23 cellular contexts compared by ENCODE assay signal in the genomic region with DNA sequence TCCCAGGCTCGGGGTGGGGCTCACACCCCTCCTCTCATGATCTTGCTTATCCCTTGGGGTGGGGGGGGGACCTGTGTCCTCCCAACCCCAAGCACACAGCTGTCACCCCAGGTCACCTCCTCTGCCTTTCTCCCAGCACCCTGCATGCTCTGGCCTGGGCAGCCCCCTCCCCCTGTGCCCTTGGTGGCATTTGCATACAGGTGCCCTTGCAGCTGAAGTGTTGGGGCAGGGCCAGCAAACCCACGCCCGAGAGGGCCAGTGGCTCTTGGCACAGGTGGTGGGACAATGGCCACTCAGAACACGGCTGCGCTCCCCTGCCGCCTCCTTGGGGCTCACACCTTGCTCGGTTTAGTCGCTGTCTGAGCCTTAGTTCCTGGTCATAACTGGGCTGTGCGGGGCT. TPM values are rescaled to one million over a fixed set of nuclear protein-coding genes. Genes with fewer than 3 reads are reported as not detected.
DNase-seq lines count a peak whose midpoint lies in the region; ATAC-seq and TF ChIP-seq lines count a peak whose summit lies in the region.
"Had no signal": no experiment of that assay in that cellular context is flagged by ENCODE, and none has a peak within 500 bp of the region (broad histone marks: within the 10 kb centered on the region; RNA-seq: fewer than 3 reads in every experiment).

No MANE protein-coding gene starts in this region.

- no peak overlapping the region for H3K27ac ChIP-seq in naive thymus-derived CD4-positive, alpha-beta T cell (ENCODE audit: low read depth, low read length)
- H3K27ac ChIP-seq in hepatocyte = no peak overlapping the region
- H3K27ac ChIP-seq: VCaP had no signal

- H3K4me2 ChIP-seq in hepatocyte = no peak overlapping the region

- H3K27me3 ChIP-seq in naive thymus-derived CD4-positive, alpha-beta T cell (ENCODE audit: control insufficient read depth in 2 of 2, insufficient read depth in 2 of 2, low read length in 2 of 2) = no peaks in the 10 kb centered on the region
- no peaks in the 10 kb centered on the region for H3K27me3 ChIP-seq in hepatocyte

- no peaks in the 10 kb centered on the region for H3K9me2 ChIP-seq in hepatocyte (replicated peaks; ENCODE audit: insufficient read depth)

- no peak overlapping the region for H3K4me3 Mint-ChIP-seq in naive thymus-derived CD4-positive, alpha-beta T cell
- H3K4me3 Mint-ChIP-seq in naive thymus-derived CD8-positive, alpha-beta T cell = no peak overlapping the region
- H3K4me3 Mint-ChIP-seq: T-cell had no signal

- peaks cover 0 to 6% (median 0%) of the 10 kb centered on the region in 5 donors for H3K27me3 Mint-ChIP-seq in naive thymus-derived CD4-positive, alpha-beta T cell
- H3K27me3 Mint-ChIP-seq in naive thymus-derived CD8-positive, alpha-beta T cell = peaks cover 0 to 7% (median 1%) of the 10 kb centered on the region in 5 donors

- intact Hi-C loops in mucosa of descending colon (cut with DNase I, micrococcal nuclease) = no loop called here
- intact Hi-C loops in naive thymus-derived CD4-positive, alpha-beta T cell (cut with micrococcal nuclease) = no loop called here

- H2AFZ ChIP-seq in hepatocyte = no peak overlapping the region

- H3K36me3 ChIP-seq in mucosa of descending colon (ENCODE audit: low read depth) = no peaks in the 10 kb centered on the region
- H3K36me3 ChIP-seq in naive thymus-derived CD4-positive, alpha-beta T cell (ENCODE audit: control insufficient read depth in 2 of 3, insufficient read depth in 3 of 3, low read length in 3 of 3) = no peaks in the 10 kb centered on the region
- no peaks in the 10 kb centered on the region for H3K36me3 ChIP-seq in hepatocyte (replicated peaks; ENCODE audit: insufficient read depth, low read depth)

- no peak for TF ChIP-seq CTCF in mucosa of descending colon (IDR thresholded peaks at IDR 0.05)
- TF ChIP-seq CTCF in hepatocyte (IDR thresholded peaks at IDR 0.05; ENCODE audit: poor library complexity) = no peak

- H3K9me3 Mint-ChIP-seq in naive thymus-derived CD4-positive, alpha-beta T cell = peaks cover 0 to 2% (median 0%) of the 10 kb centered on the region in 11 donors
- no peaks in the 10 kb centered on the region for H3K9me3 Mint-ChIP-seq in naive thymus-derived CD8-positive, alpha-beta T cell
- H3K9me3 Mint-ChIP-seq: activated naive CD4-positive, alpha-beta T cell treated with anti-CD3 and anti-CD28 coated beads, Interleukin-2, amount 50 U/mL, for 72 hours; T-cell had no signal

- no peaks in the 10 kb centered on the region for H3K36me3 Mint-ChIP-seq in naive thymus-derived CD4-positive, alpha-beta T cell
- no peaks in the 10 kb centered on the region for H3K36me3 Mint-ChIP-seq in naive thymus-derived CD8-positive, alpha-beta T cell
- H3K36me3 Mint-ChIP-seq: activated naive CD4-positive, alpha-beta T cell treated with anti-CD3 and anti-CD28 coated beads, Interleukin-2, amount 50 U/mL, for 72 hours; T-cell had no signal

- POLR2A ChIA-PET in naive thymus-derived CD4-positive, alpha-beta T cell (lab: Charles Lee) = no interaction called here
- POLR2A ChIA-PET in naive thymus-derived CD8-positive, alpha-beta T cell (lab: Charles Lee) = no interaction called here

- H3K4me1 Mint-ChIP-seq in naive thymus-derived CD4-positive, alpha-beta T cell = peaks cover 0 to 1% (median 0%) of the 10 kb centered on the region in 7 donors
- H3K4me1 Mint-ChIP-seq in naive thymus-derived CD8-positive, alpha-beta T cell = peaks cover 0 to 5% (median under 1%) of the 10 kb centered on the region in 4 donors
- H3K4me1 Mint-ChIP-seq: T-cell had no signal

- peak; percentile 12 for ATAC-seq in mucosa of descending colon
- no peak for ATAC-seq in naive thymus-derived CD4-positive, alpha-beta T cell
- no peak for ATAC-seq in naive thymus-derived CD8-positive, alpha-beta T cell
- ATAC-seq in HG02759 (IDR thresholded peaks at IDR 0.05; ENCODE audit: unreplicated experiment) = no peak
- ATAC-seq: activated naive CD4-positive, alpha-beta T cell treated with anti-CD3 and anti-CD28 coated beads, Interleukin-2, amount 50 U/mL, for 72 hours; left lobe of liver; sciatic nerve; T-cell had no signal

- H3K27ac Mint-ChIP-seq in naive thymus-derived CD4-positive, alpha-beta T cell = no peak overlapping the region
- H3K27ac Mint-ChIP-seq in naive thymus-derived CD8-positive, alpha-beta T cell = no peak overlapping the region
- H3K27ac Mint-ChIP-seq: activated naive CD4-positive, alpha-beta T cell treated with anti-CD3 and anti-CD28 coated beads, Interleukin-2, amount 50 U/mL, for 72 hours; T-cell had no signal

- H3K9me3 ChIP-seq in mucosa of descending colon = no peaks in the 10 kb centered on the region
- H3K9me3 ChIP-seq in naive thymus-derived CD4-positive, alpha-beta T cell (ENCODE audit: control insufficient read depth in 2 of 3, low read length in 3 of 3) = no peaks in the 10 kb centered on the region
- H3K9me3 ChIP-seq in hepatocyte (ENCODE audit: low read depth) = no peaks in the 10 kb centered on the region

- peak; percentile 95 for DNase-seq in DMS79 (lab: John Stamatoyannopoulos, UW)
- peak; percentile 94 for DNase-seq in NCI-H187 treated with DMSO at 0.1 percent for 48 hours (lab: John Stamatoyannopoulos, UW)
- peak; percentile 22 for DNase-seq in NCI-H69 (lab: John Stamatoyannopoulos, UW)
- no peak for DNase-seq in mucosa of descending colon
- no peak for DNase-seq in naive thymus-derived CD4-positive, alpha-beta T cell
- DNase-seq in hepatocyte (ENCODE audit: low spot score) = no peak
- no peak for DNase-seq in naive thymus-derived CD8-positive, alpha-beta T cell
- DNase-seq: activated CD4-positive, alpha-beta T cell treated with anti-CD3 and anti-CD28 coated beads, Interleukin-2, amount 50 U/mL, for 48 hours; activated T-cell treated with anti-CD3 and anti-CD28 coated beads, Interleukin-2, amount 50 U/mL, for 1 hour; cortex of kidney; IMR-90; NCI-H524 treated with DMSO at 0.1 percent for 48 hours; occipital lobe; stimulated activated CD4-positive, alpha-beta T cell treated with anti-CD3 and anti-CD28 coated beads, Interleukin-2, amount 100 ng/mL, for 48 hours; T-cell had no signal

- H3K4me3 ChIP-seq in mucosa of descending colon = no peak overlapping the region
- H3K4me3 ChIP-seq in naive thymus-derived CD4-positive, alpha-beta T cell (ENCODE audit: low read length) = no peak overlapping the region
- no peak overlapping the region for H3K4me3 ChIP-seq in hepatocyte

- no peaks in the 10 kb centered on the region for H3K79me2 ChIP-seq in hepatocyte

- 88% methylated on average over 9 of the region's 9 CpGs for WGBS in hepatocyte (ENCODE audit: low lambda C conversion rate, missing lambda C conversion rate)

- CTCF ChIA-PET in naive thymus-derived CD4-positive, alpha-beta T cell (lab: Charles Lee) = no interaction called here

- no peaks in the 10 kb centered on the region for H4K20me1 ChIP-seq in hepatocyte (ENCODE audit: insufficient read depth, poor library complexity, severe bottlenecking)

- H3K4me1 ChIP-seq in mucosa of descending colon (ENCODE audit: low read depth) (no peaks in the 10 kb centered on the region), hepatocyte (ENCODE audit: insufficient read depth) (no peaks in the 10 kb centered on the region)
- no peaks in the 10 kb centered on the region for H3K4me1 ChIP-seq in naive thymus-derived CD4-positive, alpha-beta T cell (ENCODE audit: control insufficient read depth in 2 of 2, insufficient read depth in 2 of 2, low read length in 2 of 2)

RNA-seq across cellular contexts. Expression of a gene that starts 11.3 kb away (rescaled TPM):
- under 1 TPM; 0.12 to 0.76 (median 0.14) TPM for total RNA-seq in mucosa of descending colon
- not detected for total RNA-seq in naive thymus-derived CD4-positive, alpha-beta T cell
- not detected for polyA plus RNA-seq in naive thymus-derived CD4-positive, alpha-beta T cell
- 0.03 and 0.08 TPM in 2 replicates for total RNA-seq in hepatocyte
- 0.05 and 0.06 TPM in 2 replicates for polyA plus RNA-seq in hepatocyte
- total RNA-seq in naive thymus-derived CD8-positive, alpha-beta T cell = not detected
- not detected for polyA plus RNA-seq in naive thymus-derived CD8-positive, alpha-beta T cell
- total RNA-seq: IMR-90, left lobe of liver, RPMI7951, sciatic nerve, subcutaneous adipose tissue had no signal
- polyA plus RNA-seq: IMR-90 had no signal

RNA-seq across cellular contexts. Expression of a gene that starts 45.5 kb away (rescaled TPM):
- total RNA-seq in mucosa of descending colon (not detected), hepatocyte (not detected in 2 replicates)
- total RNA-seq in naive thymus-derived CD4-positive, alpha-beta T cell = not detected
- not detected for polyA plus RNA-seq in naive thymus-derived CD4-positive, alpha-beta T cell
- polyA plus RNA-seq in hepatocyte = not detected in 2 replicates
- total RNA-seq in naive thymus-derived CD8-positive, alpha-beta T cell = not detected
- not detected for polyA plus RNA-seq in naive thymus-derived CD8-positive, alpha-beta T cell
- total RNA-seq: activated naive CD4-positive, alpha-beta T cell treated with anti-CD3 and anti-CD28 coated beads, Interleukin-2, amount 50 U/mL, for 72 hours; IMR-90; left lobe of liver; mucosa of gallbladder; occipital lobe; RPMI7951; sciatic nerve; subcutaneous adipose tissue; T-cell had no signal
- polyA plus RNA-seq: IMR-90 had no signal

Comparison
In these comparisons a context has a peak if more than half of its experiments do, and no peak if none do; other contexts are left out.
1. DNase-seq: peak in DMS79 (single experiment), NCI-H187 treated with DMSO at 0.1 percent for 48 hours (single experiment) and NCI-H69 (single experiment); none in mucosa of descending colon (0 of 3), naive thymus-derived CD4-positive, alpha-beta T cell (0 of 9), hepatocyte (single experiment) and naive thymus-derived CD8-positive, alpha-beta T cell (0 of 10).